Comparison of ENCODE assay signal across 24 cellular contexts in the genomic region with DNA sequence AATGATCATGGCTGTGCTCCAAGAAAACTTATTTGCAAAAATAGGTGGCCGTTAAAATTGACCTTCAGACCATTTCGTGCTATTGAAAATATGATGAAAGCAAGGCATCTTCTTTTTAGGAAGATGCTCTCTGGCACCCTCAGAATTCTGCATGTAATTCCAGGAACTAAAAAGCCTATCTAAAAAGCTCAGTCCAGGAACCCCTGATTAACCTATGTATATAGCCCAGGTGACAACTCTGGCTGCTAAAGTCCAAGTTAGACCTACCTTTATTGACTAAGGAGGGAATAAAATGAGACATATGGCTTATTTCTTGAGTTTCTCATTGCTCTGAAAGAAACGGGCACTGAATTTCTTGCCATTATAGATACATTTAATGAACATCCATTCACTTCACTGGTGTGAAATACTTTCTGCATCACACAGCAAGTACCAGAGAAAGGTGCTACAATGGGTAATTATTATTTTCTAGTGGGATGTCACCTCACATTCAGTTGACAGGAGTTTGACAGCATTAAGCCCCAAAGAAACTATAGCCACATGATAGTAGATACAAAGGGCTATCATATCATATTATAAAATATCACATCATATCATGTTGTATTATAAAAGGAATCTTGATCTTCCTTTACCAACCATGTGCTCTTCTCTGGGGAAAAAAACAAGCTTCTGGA.
DNase-seq lines count a peak whose midpoint lies in the region; ATAC-seq and TF ChIP-seq lines count a peak whose summit lies in the region.
"Had no signal": no experiment of that assay in that cellular context is flagged by ENCODE, and none has a peak within 500 bp of the region (broad histone marks: within the 10 kb centered on the region; RNA-seq: fewer than 3 reads in every experiment).

No MANE protein-coding gene starts in this region.

- POLR2A ChIA-PET in CD8-positive, alpha-beta memory T cell (lab: Charles Lee) = no interaction called here

- H3K9me3 ChIP-seq in mucosa of descending colon = no peaks in the 10 kb centered on the region
- no peaks in the 10 kb centered on the region for H3K9me3 ChIP-seq in CD8-positive, alpha-beta memory T cell (ENCODE audit: low read length)
- H3K9me3 ChIP-seq: A549, SJSA1 had no signal

- no peaks in the 10 kb centered on the region for H3K27me3 Mint-ChIP-seq in CD8-positive, alpha-beta memory T cell
- H3K27me3 Mint-ChIP-seq: T-cell had no signal

- no peak overlapping the region for H3K4me3 Mint-ChIP-seq in CD8-positive, alpha-beta memory T cell
- H3K4me3 Mint-ChIP-seq: CD8-positive, alpha-beta T cell; T-cell had no signal

- no peak overlapping the region for H3K27ac Mint-ChIP-seq in CD8-positive, alpha-beta memory T cell
- H3K27ac Mint-ChIP-seq: CD8-positive, alpha-beta T cell; T-cell had no signal

- H3K4me1 Mint-ChIP-seq in CD8-positive, alpha-beta memory T cell = peaks cover 5 to 25% (median 21%) of the 10 kb centered on the region in 3 donors

- no peaks in the 10 kb centered on the region for H3K9me3 Mint-ChIP-seq in CD8-positive, alpha-beta memory T cell
- H3K9me3 Mint-ChIP-seq: CD8-positive, alpha-beta T cell; T-cell had no signal

- H3K27me3 ChIP-seq in CD8-positive, alpha-beta memory T cell (ENCODE audit: insufficient read depth, low read length, poor library complexity, severe bottlenecking) = no peaks in the 10 kb centered on the region
- H3K27me3 ChIP-seq: SJSA1 had no signal

- H3K36me3 ChIP-seq in mucosa of descending colon (ENCODE audit: low read depth) = no peaks in the 10 kb centered on the region
- no peaks in the 10 kb centered on the region for H3K36me3 ChIP-seq in CD8-positive, alpha-beta memory T cell (ENCODE audit: insufficient read depth, low read length)
- H3K36me3 ChIP-seq: SJSA1 had no signal

- TF ChIP-seq CTCF in mucosa of descending colon (IDR thresholded peaks at IDR 0.05) = no peak

- intact Hi-C loops in mucosa of descending colon (cut with DNase I, micrococcal nuclease) = no loop called here

- H3K36me3 Mint-ChIP-seq in CD8-positive, alpha-beta memory T cell = peaks cover 0 to 19% (median 14%) of the 10 kb centered on the region in 3 donors
- H3K36me3 Mint-ChIP-seq: CD8-positive, alpha-beta T cell had no signal

- peak; percentile 7 for DNase-seq in NCI-H510A treated with DMSO at 0.1 percent for 48 hours (lab: John Stamatoyannopoulos, UW)
- no peak for DNase-seq in NCI-H510A (lab: John Stamatoyannopoulos, UW)
- peak; percentile 10 for DNase-seq in NCI-H748 treated with DMSO at 0.1 percent for 48 hours (lab: John Stamatoyannopoulos, UW)
- DNase-seq in mucosa of descending colon = peak in 1 of 3 donors; percentile 28
- no peak for DNase-seq in CD8-positive, alpha-beta memory T cell
- no peak for DNase-seq in hippocampal formation (lab: John Stamatoyannopoulos, UW)
- no peak for DNase-seq in activated CD4-positive, alpha-beta T cell treated with anti-CD3 and anti-CD28 coated beads for 1 hour
- DNase-seq: C1 segment of cervical spinal cord; CD8-positive, alpha-beta T cell; DMS 273 treated with DMSO at 0.1 percent for 48 hours; DMS79; EL; GDM1; HCEC 1CT; NCI-H1048; NCI-H146; NCI-H446; NCI-H526 treated with DMSO at 0.1 percent for 48 hours; PC-9; T-cell had no signal

- H3K27ac ChIP-seq in CD8-positive, alpha-beta memory T cell (ENCODE audit: low read depth, low read length) = no peak overlapping the region
- H3K27ac ChIP-seq: A549, PC-9, SJSA1 had no signal

- CTCF ChIA-PET in CD8-positive, alpha-beta memory T cell (lab: Charles Lee) = no interaction called here

- H3K4me1 ChIP-seq in mucosa of descending colon (ENCODE audit: low read depth) = no peaks in the 10 kb centered on the region
- H3K4me1 ChIP-seq in CD8-positive, alpha-beta memory T cell (ENCODE audit: insufficient read depth, low read length) = no peaks in the 10 kb centered on the region
- H3K4me1 ChIP-seq: A549, SJSA1 had no signal

- no peak overlapping the region for H3K4me3 ChIP-seq in mucosa of descending colon
- H3K4me3 ChIP-seq in CD8-positive, alpha-beta memory T cell (ENCODE audit: low read length) = no peak overlapping the region
- H3K4me3 ChIP-seq: A549, GM12878, PC-9, SJSA1 had no signal

- peak; percentile 93 for ATAC-seq in mucosa of descending colon
- ATAC-seq: A549; CD8-positive, alpha-beta T cell; GM12878; Right ventricle myocardium inferior; T-cell had no signal

Comparison
In these comparisons a context has a peak if more than half of its experiments do, and no peak if none do; other contexts are left out.
1. DNase-seq: peak in NCI-H510A treated with DMSO at 0.1 percent for 48 hours (single experiment) and NCI-H748 treated with DMSO at 0.1 percent for 48 hours (single experiment); none in NCI-H510A (single experiment), CD8-positive, alpha-beta memory T cell (0 of 5), hippocampal formation (0 of 2) and activated CD4-positive, alpha-beta T cell treated with anti-CD3 and anti-CD28 coated beads for 1 hour (single experiment).